Comparison of ENCODE assay signal across 8 cellular contexts in genomic region chr9:89555426-89556375, GRCh38. TPM values are rescaled to one million over a fixed set of nuclear protein-coding genes. Genes with fewer than 3 reads are reported as not detected.
A peak's percentile ranks its signal among the peaks of the same experiment; 100 is the strongest.
DNase-seq lines count a peak whose midpoint lies in the region; ATAC-seq and TF ChIP-seq lines count a peak whose summit lies in the region.

No MANE protein-coding gene starts in this region.

- no peak for TF ChIP-seq RAD21 in SK-N-SH (IDR thresholded peaks at IDR 0.05; ENCODE audit: low read length)

- CTCF ChIA-PET in SK-N-SH (lab: Yijun Ruan, JAX): interaction anchor here (1.1 to 1.5 kb wide), 3 partner anchors 13 to 237 kb away, joined by 3 read pairs; partner anchors contain the start of gene SECISBP2

- no peak for TF ChIP-seq CTCF in fibroblast of mammary gland (conservative IDR thresholded peaks at IDR 0.05; ENCODE audit: control insufficient read depth, insufficient read depth, low read depth, low read length)
- no peak for TF ChIP-seq CTCF in SK-N-SH (IDR thresholded peaks at IDR 0.05)
- TF ChIP-seq CTCF in gastroesophageal sphincter (IDR thresholded peaks at IDR 0.05): no peak

- H3K79me2 ChIP-seq in SK-N-SH (ENCODE audit: insufficient read depth): no peaks in the 10 kb centered on the region

- no peaks in the 10 kb centered on the region for H4K20me1 ChIP-seq in SK-N-SH (ENCODE audit: insufficient read depth)

- H3K9me3 ChIP-seq in SK-N-SH (no peaks in the 10 kb centered on the region), gastroesophageal sphincter (no peaks in the 10 kb centered on the region)

- H3K4me1 ChIP-seq in SK-N-SH (ENCODE audit: control insufficient read depth in 1 of 2, insufficient read depth in 2 of 2, low read depth in 1 of 2, low read length in 1 of 2) (no peaks in the 10 kb centered on the region), gastroesophageal sphincter (no peaks in the 10 kb centered on the region)

- H3K9me2 ChIP-seq in SK-N-SH: no peaks in the 10 kb centered on the region

- H3K36me3 ChIP-seq in H7 (replicated peaks; ENCODE audit: control insufficient read depth, insufficient read depth, low read length): no peaks in the 10 kb centered on the region
- no peaks in the 10 kb centered on the region for H3K36me3 ChIP-seq in SK-N-SH (replicated peaks in 1 of 2; ENCODE audit: control insufficient read depth in 1 of 2, insufficient read depth in 2 of 2, low read length in 1 of 2)
- no peaks in the 10 kb centered on the region for H3K36me3 ChIP-seq in gastroesophageal sphincter

- no peak overlapping the region for H3K4me3 ChIP-seq in fibroblast of mammary gland (ENCODE audit: control insufficient read depth, low read depth, low read length)
- H3K4me3 ChIP-seq in H7 (ENCODE audit: insufficient read depth, low read depth, low read length): no peak overlapping the region
- no peak overlapping the region for H3K4me3 ChIP-seq in SK-N-SH (ENCODE audit: low read depth in 2 of 2, low read length in 1 of 2)
- no peak overlapping the region for H3K4me3 ChIP-seq in gastroesophageal sphincter

- no peak overlapping the region for H3K4me2 ChIP-seq in SK-N-SH

- TF ChIP-seq POLR2A in gastroesophageal sphincter (IDR thresholded peaks at IDR 0.05): no peak

- DNase-seq in CMK (ENCODE audit: low read depth) (peak; percentile 77), NAMALWA (ENCODE audit: low spot score) (peak; percentile 87), fibroblast of mammary gland (ENCODE audit: low read depth) (peak; percentile 15), H7 (no peak), SK-N-SH (no peak), head of caudate nucleus (no peak)

- H3K27me3 ChIP-seq in H7 (ENCODE audit: control insufficient read depth, insufficient read depth, low read length): no peaks in the 10 kb centered on the region
- H3K27me3 ChIP-seq in SK-N-SH (ENCODE audit: insufficient read depth): no peaks in the 10 kb centered on the region
- peaks cover 39% of the 10 kb centered on the region for H3K27me3 ChIP-seq in gastroesophageal sphincter

- intact Hi-C loops in head of caudate nucleus (cut with DNase I): no loop called here

- ATAC-seq in GM21390 (IDR thresholded peaks at IDR 0.05; ENCODE audit: unreplicated experiment) (peak; percentile 72), gastroesophageal sphincter (no peak)

- POLR2A ChIA-PET in SK-N-SH (lab: Yijun Ruan, JAX): no interaction called here

- H3K27ac ChIP-seq in SK-N-SH (ENCODE audit: low read depth in 2 of 2, low read length in 1 of 2): no peak overlapping the region
- no peak overlapping the region for H3K27ac ChIP-seq in gastroesophageal sphincter

- H3F3A ChIP-seq in SK-N-SH (replicated peaks; ENCODE audit: insufficient read depth): no peaks in the 10 kb centered on the region

- no peak overlapping the region for H3K9ac ChIP-seq in SK-N-SH

- 61% methylated on average over 8 of the region's 12 CpGs for WGBS in SK-N-SH (ENCODE audit: low lambda C conversion rate)
- 68 to 72% methylated on average over 4 to 8 of the region's 12 CpGs for WGBS in gastroesophageal sphincter (ENCODE audit: low coverage in 1 of 2), 2 donors

- H2AFZ ChIP-seq in SK-N-SH (ENCODE audit: low read depth): no peak overlapping the region

- no peak for TF ChIP-seq EP300 in SK-N-SH (IDR thresholded peaks at IDR 0.05; ENCODE audit: borderline replicate concordance in 1 of 2, low read depth in 1 of 2, low read length in 1 of 2)
- no peak for TF ChIP-seq EP300 in gastroesophageal sphincter (IDR thresholded peaks at IDR 0.05)

TF ChIP-seq in SK-N-SH, 30 proteins besides CTCF, POLR2A, EP300 and RAD21:
- no peak for TF ChIP-seq POLR2AphosphoS5 (IDR thresholded peaks at IDR 0.05; ENCODE audit: low read depth, low read length)
- TF ChIP-seq GATA2 (CRISPR knock-in tag; IDR thresholded peaks at IDR 0.05): no peak
TF ChIP-seq in SK-N-SH: peak in this region for 0.

RNA-seq across cellular contexts. Expression of gene GADD45G, which starts 49.1 kb away (rescaled TPM):
- total RNA-seq in H7 (2014; rRNA removed; shearing (Covaris generic)): 3.7 and 7.5 TPM in 2 replicates
- polyA plus RNA-seq in SK-N-SH (2012; rRNA removed): 1.3 and 1.8 TPM in 2 replicates
- 0.98 and 1.4 TPM in 2 replicates for polyA plus RNA-seq in SK-N-SH (2012; cell fraction: cytosol; rRNA removed)
- polyA plus RNA-seq in SK-N-SH (2012; cell fraction: nucleus; rRNA removed): 3.2 and 7.4 TPM in 2 replicates
- total RNA-seq in gastroesophageal sphincter: 100 to 1,000 TPM in 1 of 4 donors, 10 to 100 TPM in 3; 63.5 to 150 (median 91.8) TPM

RNA-seq across cellular contexts. Expression of gene SEMA4D, which starts 57.8 kb away (rescaled TPM):
- 17.0 and 23.6 TPM in 2 replicates for total RNA-seq in H7 (2014; rRNA removed; shearing (Covaris generic))
- 2.1 and 4.8 TPM in 2 replicates for polyA plus RNA-seq in SK-N-SH (2012; rRNA removed)
- 2.4 and 3.7 TPM in 2 replicates for polyA plus RNA-seq in SK-N-SH (2012; cell fraction: cytosol; rRNA removed)
- 12.9 and 17.9 TPM in 2 replicates for polyA plus RNA-seq in SK-N-SH (2012; cell fraction: nucleus; rRNA removed)
- total RNA-seq in gastroesophageal sphincter: 10 to 100 TPM in 1 of 4 donors, 1 to 10 TPM in 3; 4.4 to 12.0 (median 6.5) TPM

Comparison
In these comparisons a context has a peak if more than half of its experiments do, and no peak if none do; other contexts are left out.
1. DNase-seq: peak in CMK (single experiment), NAMALWA (single experiment) and fibroblast of mammary gland (single experiment); none in H7 (single experiment), SK-N-SH (single experiment) and head of caudate nucleus (0 of 42).